In genomic region chr7:127968547-127968946, GRCh38 we compare ENCODE assay signal across 26 cellular contexts.
A peak's percentile ranks its signal among the peaks of the same experiment; 100 is the strongest.
DNase-seq lines count a peak whose midpoint lies in the region; ATAC-seq and TF ChIP-seq lines count a peak whose summit lies in the region.
"Had no signal": no experiment of that assay in that cellular context is flagged by ENCODE, and none has a peak within 500 bp of the region (broad histone marks: within the 10 kb centered on the region; RNA-seq: fewer than 3 reads in every experiment).

No MANE protein-coding gene starts in this region.

- no peak overlapping the region for H2BK5ac ChIP-seq in IMR-90 (ENCODE audit: low read depth, low read length, poor library complexity, severe bottlenecking)

- in situ Hi-C loops in IMR-90 (cut with MboI; ENCODE audit: low sequenced_read_pairs) = no loop called here

- no peak overlapping the region for H3K27ac Mint-ChIP-seq in T-helper 17 cell
- H3K27ac Mint-ChIP-seq: activated CD4-positive, alpha-beta T cell treated with anti-CD3 and anti-CD28 coated beads, Interleukin-2, amount 10 ng/mL, durations not matched to agents 24 days and 14 days; activated CD8-positive, alpha-beta memory T cell treated with anti-CD3 and anti-CD28 coated beads, Interleukin-2, amount 10 ng/mL, durations not matched to agents 7 days and 5 days; activated naive CD8-positive, alpha-beta T cell; naive thymus-derived CD4-positive, alpha-beta T cell had no signal

- H3K4me1 ChIP-seq in IMR-90 (ENCODE audit: control insufficient read depth, insufficient read depth, low read length) (peaks cover 2% of the 10 kb centered on the region; the same call in 1 of the 2 replicates), parathyroid adenoma (peaks cover 32% of the 10 kb centered on the region)
- H3K4me1 ChIP-seq: foreskin keratinocyte, Peyer's patch, SJCRH30 had no signal

- CTCF ChIA-PET in IMR-90 (lab: Yijun Ruan, JAX) = no interaction called here

- no peaks in the 10 kb centered on the region for H3K36me3 Mint-ChIP-seq in T-helper 17 cell (ENCODE audit: low read depth)

- no peak overlapping the region for H4K5ac ChIP-seq in IMR-90 (ENCODE audit: low read depth, low read length)

- H3K4me3 ChIP-seq in IMR-90 (ENCODE audit: insufficient read depth, low read depth, low read length) = no peak overlapping the region
- no peak overlapping the region for H3K4me3 ChIP-seq in fibroblast of the aortic adventitia (ENCODE audit: low read depth, low read length)
- no peak overlapping the region for H3K4me3 ChIP-seq in parathyroid adenoma (ENCODE audit: low read depth, low read length)
- H3K4me3 ChIP-seq: ovary, Peyer's patch, SJCRH30 had no signal

- no peaks in the 10 kb centered on the region for H3K27me3 Mint-ChIP-seq in T-helper 17 cell
- H3K27me3 Mint-ChIP-seq: activated CD4-positive, alpha-beta T cell treated with anti-CD3 and anti-CD28 coated beads, Interleukin-2, amount 10 ng/mL, durations not matched to agents 24 days and 14 days; activated CD8-positive, alpha-beta memory T cell treated with anti-CD3 and anti-CD28 coated beads, Interleukin-2, amount 10 ng/mL, durations not matched to agents 7 days and 5 days; activated naive CD8-positive, alpha-beta T cell; CD8-positive, alpha-beta memory T cell; naive thymus-derived CD4-positive, alpha-beta T cell had no signal

- POLR2A ChIA-PET in IMR-90 (lab: Charles Lee; ENCODE audit: unreplicated experiment) = no interaction called here

- no peaks in the 10 kb centered on the region for H3K9me3 ChIP-seq in IMR-90 (ENCODE audit: control insufficient read depth, insufficient read depth, low read length)
- H3K9me3 ChIP-seq in parathyroid adenoma (ENCODE audit: control insufficient read depth, low read length) = no peaks in the 10 kb centered on the region
- no peaks in the 10 kb centered on the region for H3K9me3 ChIP-seq in T-helper 17 cell (ENCODE audit: control insufficient read depth, low read length, poor library complexity, severe bottlenecking)
- H3K9me3 ChIP-seq: ovary, Peyer's patch, SJCRH30 had no signal

- H4K8ac ChIP-seq in IMR-90 (ENCODE audit: low read depth in 2 of 2, low read length in 2 of 2) = no peak overlapping the region

- no peak overlapping the region for H2BK120ac ChIP-seq in IMR-90 (ENCODE audit: low read depth, low read length)

- no TSS peak for BruUV-seq in IMR-90 (replicated peaks; lab: Mats Ljungman, UMichigan)

- H3K36me3 ChIP-seq in IMR-90 (ENCODE audit: control insufficient read depth, insufficient read depth, low read length) = peaks cover 2% of the 10 kb centered on the region; the same call in 1 of the 2 replicates
- H3K36me3 ChIP-seq in parathyroid adenoma (ENCODE audit: control insufficient read depth, insufficient read depth, low read length) = no peaks in the 10 kb centered on the region
- H3K36me3 ChIP-seq: ovary, Peyer's patch, SJCRH30 had no signal

- H2BK15ac ChIP-seq in IMR-90 (ENCODE audit: low read depth, low read length) = no peak overlapping the region

- no peak overlapping the region for H4K91ac ChIP-seq in IMR-90 (ENCODE audit: insufficient read depth, low read depth, low read length)

- TF ChIP-seq CTCF in IMR-90 (conservative IDR thresholded peaks at IDR 0.05; ENCODE audit: low read depth, low read length) (no peak), fibroblast of the aortic adventitia (IDR thresholded peaks at IDR 0.05; ENCODE audit: insufficient read depth, low read length) (no peak), parathyroid adenoma (IDR thresholded peaks at IDR 0.05) (no peak)

- H3K9ac ChIP-seq in IMR-90 (ENCODE audit: low read depth, low read length) (no peak overlapping the region), parathyroid adenoma (no peak overlapping the region)

- H3K27me3 ChIP-seq in IMR-90 (ENCODE audit: control insufficient read depth, insufficient read depth, low read length) (no peaks in the 10 kb centered on the region), parathyroid adenoma (ENCODE audit: control insufficient read depth, insufficient read depth, low read length) (no peaks in the 10 kb centered on the region)
- H3K27me3 ChIP-seq: foreskin keratinocyte, ovary, Peyer's patch, SJCRH30 had no signal

- dilution Hi-C loops in IMR-90 (cut with HindIII; ENCODE audit: low sequenced_read_pairs, unreplicated experiment) = no loop called here

- ATAC-seq in IMR-90 (ENCODE audit: low read depth) (peak; percentile 24; the same call in 1 of the 2 replicates), T-helper 17 cell (no peak), left lobe of liver (no peak)
- ATAC-seq: activated CD8-positive, alpha-beta memory T cell treated with anti-CD3 and anti-CD28 coated beads, Interleukin-2, amount 10 ng/mL, durations not matched to agents 7 days and 5 days; foreskin keratinocyte; naive thymus-derived CD4-positive, alpha-beta T cell; sciatic nerve had no signal

- no peak overlapping the region for H3K4ac ChIP-seq in IMR-90 (ENCODE audit: low read depth, low read length)

- no peak overlapping the region for H3K23ac ChIP-seq in IMR-90 (ENCODE audit: low read depth, low read length)

- intact Hi-C loops in IMR-90 (cut with micrococcal nuclease) = no loop called here

- H3K18ac ChIP-seq in IMR-90 (ENCODE audit: low read depth, low read length) = no peak overlapping the region

- no peak for TF ChIP-seq RAD21 in IMR-90 (IDR thresholded peaks at IDR 0.05; ENCODE audit: low read length)

- H3K4me2 ChIP-seq in IMR-90 (ENCODE audit: low read depth, low read length) (no peak overlapping the region), parathyroid adenoma (ENCODE audit: low read length) (no peak overlapping the region)

- H2AK9ac ChIP-seq in IMR-90 (replicated peaks; ENCODE audit: low read depth, low read length, poor library complexity) = no peak overlapping the region

- no peak overlapping the region for H2AK5ac ChIP-seq in IMR-90 (ENCODE audit: low read depth, low read length)

- H3K4me3 Mint-ChIP-seq in T-helper 17 cell = no peak overlapping the region
- H3K4me3 Mint-ChIP-seq: activated CD4-positive, alpha-beta T cell treated with anti-CD3 and anti-CD28 coated beads, Interleukin-2, amount 10 ng/mL, durations not matched to agents 24 days and 14 days; activated CD8-positive, alpha-beta memory T cell treated with anti-CD3 and anti-CD28 coated beads, Interleukin-2, amount 10 ng/mL, durations not matched to agents 7 days and 5 days; activated naive CD8-positive, alpha-beta T cell; CD8-positive, alpha-beta memory T cell; naive thymus-derived CD4-positive, alpha-beta T cell had no signal

- DNase-seq in IMR-90 (no peak), cerebellum (ENCODE audit: low spot score) (peak; percentile 35), fibroblast of the aortic adventitia (ENCODE audit: low read depth) (peak; percentile 42), NCI-H2081 (lab: John Stamatoyannopoulos, UW) (no peak), T-helper 17 cell (no peak), left lobe of liver (ENCODE audit: low spot score) (no peak)
- DNase-seq: activated CD4-positive, alpha-beta T cell treated with anti-CD3 and anti-CD28 coated beads, Interleukin-2, amount 10 ng/mL, durations not matched to agents 24 days and 14 days; activated CD8-positive, alpha-beta memory T cell treated with anti-CD3 and anti-CD28 coated beads, Interleukin-2, amount 10 ng/mL, durations not matched to agents 7 days and 5 days; CD8-positive, alpha-beta memory T cell; foreskin keratinocyte; GDM1; GOT3; hippocampal formation; mammary epithelial cell; naive thymus-derived CD4-positive, alpha-beta T cell; NCI-H1105; NCI-H2081 treated with DMSO at 0.1 percent for 48 hours; NCI-H446 treated with DMSO at 0.1 percent for 48 hours; ovary; Peyer's patch; SJCRH30; stimulated activated CD4-positive, alpha-beta T cell treated with anti-CD3 and anti-CD28 coated beads, Interleukin-15, amount 100 ng/mL, for 24 hours; T-helper 1 cell had no signal

- no peak overlapping the region for H3K56ac ChIP-seq in IMR-90 (ENCODE audit: extremely low read depth, insufficient read depth, low read length)

- H3K79me1 ChIP-seq in IMR-90 (ENCODE audit: low read depth in 1 of 2, low read length in 2 of 2) = peaks cover 16 to 31% of the 10 kb centered on the region in 2 experiments

- peaks cover 5% of the 10 kb centered on the region for H3K4me1 Mint-ChIP-seq in T-helper 17 cell
- H3K4me1 Mint-ChIP-seq: activated CD8-positive, alpha-beta memory T cell treated with anti-CD3 and anti-CD28 coated beads, Interleukin-2, amount 10 ng/mL, durations not matched to agents 7 days and 5 days had no signal

- no peaks in the 10 kb centered on the region for H3K79me2 ChIP-seq in parathyroid adenoma

- H2AFZ ChIP-seq in IMR-90 (replicated peaks; ENCODE audit: low read length, poor library complexity) (no peak overlapping the region), parathyroid adenoma (peak overlapping the region; percentile 14)

- peaks cover 10% of the 10 kb centered on the region; the same call in 1 of the 2 replicates for H4K20me1 ChIP-seq in IMR-90 (ENCODE audit: insufficient read depth, low read length)

- no peak overlapping the region for H2BK20ac ChIP-seq in IMR-90 (ENCODE audit: low read depth, low read length)

- H3K9me1 ChIP-seq in IMR-90 (ENCODE audit: insufficient read depth, low read length) = peaks cover 10% of the 10 kb centered on the region

- H3K14ac ChIP-seq in IMR-90 (replicated peaks; ENCODE audit: low read depth, low read length) = no peak overlapping the region

- no CpG with 5 or more reads among the region's 2 CpGs for WGBS in IMR-90 (ENCODE audit: extremely low coverage in 2 of 2, insufficient read length in 1 of 2), 2 experiments

- H3K27ac ChIP-seq in IMR-90 (ENCODE audit: insufficient read depth, low read length) (no peak overlapping the region), parathyroid adenoma (peak overlapping the region; percentile 69)
- H3K27ac ChIP-seq: foreskin keratinocyte, ovary, Peyer's patch, SJCRH30 had no signal

- TF ChIP-seq POLR2A in IMR-90 (IDR thresholded peaks at IDR 0.05; ENCODE audit: low read depth, low read length) = no peak

TF ChIP-seq in IMR-90, 13 proteins besides CTCF, POLR2A, EP300 and RAD21 (continues in another document):
- TF ChIP-seq CEBPB (IDR thresholded peaks at IDR 0.05; ENCODE audit: low read depth, low read length) (peak; percentile 16; the same call in 1 of the 2 replicates), CHD1 (IDR thresholded peaks at IDR 0.05; ENCODE audit: low read depth, low read length) (no peak), RCOR1 (IDR thresholded peaks at IDR 0.05; ENCODE audit: insufficient replicate concordance, low read length) (no peak), RFX5 (IDR thresholded peaks at IDR 0.05; ENCODE audit: low read depth, low read length) (no peak), ELK1 (IDR thresholded peaks at IDR 0.05; ENCODE audit: borderline replicate concordance, low read depth, low read length) (no peak)

Comparison
In these comparisons a context has a peak if more than half of its experiments do, and no peak if none do; other contexts are left out.
1. DNase-seq: peak in cerebellum (single experiment) and fibroblast of the aortic adventitia (single experiment); none in IMR-90 (single experiment), NCI-H2081 (0 of 2), T-helper 17 cell (0 of 3) and left lobe of liver (single experiment).